ENCODE assay signal across 1 cellular context in the genomic region with DNA sequence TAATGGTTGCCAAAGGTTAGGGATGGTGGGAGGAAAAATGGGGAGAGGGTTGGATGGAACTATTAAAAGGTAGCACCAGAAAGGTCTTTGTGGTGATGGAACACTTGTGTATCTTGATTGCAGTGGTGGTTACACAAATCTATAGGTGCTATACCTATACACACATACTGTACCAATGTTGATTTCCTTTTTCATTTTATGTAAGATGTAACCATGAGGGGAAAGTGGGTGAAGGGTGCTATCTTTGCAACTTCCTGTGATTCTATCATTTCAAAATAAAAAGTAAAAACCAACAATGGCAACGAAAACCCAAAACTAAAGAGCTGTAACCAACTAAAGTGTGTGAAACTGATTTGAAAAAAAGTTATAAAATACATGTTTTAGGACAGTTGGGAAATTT.
TF ChIP-seq lines count a peak whose summit lies in the region.

No MANE protein-coding gene starts in this region.

TF ChIP-seq in GM23338, 12 proteins besides CTCF, POLR2A, EP300 and RAD21 (continued from another document):
- TF ChIP-seq ZNF462 (CRISPR knock-in tag; IDR thresholded peaks at IDR 0.05) (no peak), REST (IDR thresholded peaks at IDR 0.05; ENCODE audit: unreplicated experiment) (no peak), POLR2AphosphoS5 (IDR thresholded peaks at IDR 0.05; ENCODE audit: low read depth) (no peak)
